In the genomic region with DNA sequence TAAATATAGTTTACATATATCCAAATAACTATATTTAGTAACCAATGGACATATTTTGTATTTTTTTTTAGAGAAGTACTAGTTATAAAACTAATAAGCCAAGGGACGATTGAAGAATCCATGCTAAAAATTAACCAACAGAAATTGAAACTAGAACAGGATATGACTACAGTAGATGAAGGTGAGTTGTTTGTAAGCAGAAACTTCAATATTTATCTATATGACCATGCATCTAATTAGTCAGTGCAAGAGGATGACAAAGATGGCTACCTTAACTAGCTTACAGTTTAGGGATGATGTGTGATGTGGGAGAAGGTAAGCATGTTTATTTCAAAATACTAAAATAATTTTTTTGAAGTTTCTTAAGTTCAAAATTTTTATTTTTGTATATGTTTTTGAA, we compare ENCODE assay signal across 19 cellular contexts. TPM values are rescaled to one million over a fixed set of nuclear protein-coding genes. Genes with fewer than 3 reads are reported as not detected.
"Had no signal": no experiment of that assay in that cellular context is flagged by ENCODE, and none has a peak within 500 bp of the region (broad histone marks: within the 10 kb centered on the region; RNA-seq: fewer than 3 reads in every experiment).

No MANE protein-coding gene starts in this region.

- H3K27me3 ChIP-seq: ascending aorta, testis had no signal

- H3K4me1 ChIP-seq: ascending aorta, testis had no signal

- H3K27ac ChIP-seq: ascending aorta, testis had no signal

- ATAC-seq: activated naive CD8-positive, alpha-beta T cell treated with anti-CD3 and anti-CD28 coated beads, Interleukin-2, amount 50 U/mL, for 24 hours; activated T-cell treated with anti-CD3 and anti-CD28 coated beads, Interleukin-2, amount 50 U/mL, for 72 hours; stimulated activated naive CD8-positive, alpha-beta T cell treated with anti-CD3 and anti-CD28 coated beads, Interleukin-15, amount 100 ng/mL, for 72 hours had no signal

- H3K4me3 ChIP-seq: ascending aorta, testis had no signal

- H3K9me3 ChIP-seq: ascending aorta, testis had no signal

- DNase-seq: activated CD4-positive, alpha-beta T cell treated with anti-CD3 and anti-CD28 coated beads, Interleukin-2, amount 50 U/mL, for 4 hours; activated CD4-positive, CD25-positive, alpha-beta regulatory T cell treated with anti-CD3 and anti-CD28 coated beads, Interleukin-2, amount 50 U/mL, for 72 hours; activated naive CD4-positive, alpha-beta T cell; activated naive CD8-positive, alpha-beta T cell treated with anti-CD3 and anti-CD28 coated beads, Interleukin-2, amount 50 U/mL, for 24 hours; activated T-cell treated with anti-CD3 and anti-CD28 coated beads, Interleukin-2, amount 50 U/mL, for 72 hours; endodermal cell; erythroblast; hypothalamus; naive B cell; retina; stimulated activated CD4-positive, alpha-beta T cell treated with anti-CD3 and anti-CD28 coated beads, Interleukin-4, amount 100 ng/mL, for 1 hour; stimulated activated CD8-positive, alpha-beta memory T cell treated with anti-CD3 and anti-CD28 coated beads, Interleukin-4, amount 100 ng/mL, for 48 hours; stimulated activated naive CD8-positive, alpha-beta T cell treated with anti-CD3 and anti-CD28 coated beads, Interleukin-15, amount 100 ng/mL, for 72 hours; testis had no signal

RNA-seq across cellular contexts. Expression of a gene that starts 57.7 kb away (rescaled TPM):
- total RNA-seq: activated T-cell treated with anti-CD3 and anti-CD28 coated beads, Interleukin-2, amount 50 U/mL, for 72 hours; ascending aorta; bronchial epithelial cell; chondrocyte; dermis microvascular lymphatic vessel endothelial cell; endodermal cell; lung microvascular endothelial cell had no signal
